Comparison of ENCODE assay signal across 2 cellular contexts in the genomic region with DNA sequence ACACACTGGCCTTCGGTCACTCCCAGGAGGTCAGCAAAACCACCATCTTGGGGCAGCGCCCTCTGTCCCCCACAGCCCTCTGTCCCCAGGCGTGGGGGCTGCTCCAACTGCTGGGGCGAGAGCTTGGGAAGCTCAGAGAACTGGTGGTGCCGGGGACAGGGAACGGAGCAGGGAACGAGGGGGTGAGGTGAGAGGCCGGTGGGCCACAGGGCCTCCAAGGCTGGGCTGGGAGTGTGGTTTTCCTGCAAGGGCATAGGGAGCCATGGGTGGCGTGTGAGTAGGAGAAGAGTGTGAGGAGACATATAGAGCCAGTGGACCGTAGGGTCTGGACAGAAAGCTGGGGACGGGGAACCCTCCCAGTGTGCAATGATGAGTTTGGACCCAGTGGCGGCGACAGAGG.
TF ChIP-seq lines count a peak whose summit lies in the region.

No MANE protein-coding gene starts in this region.

TF ChIP-seq in HEK293, 187 proteins besides CTCF, POLR2A, EP300 and RAD21:
- TF ChIP-seq ZEB2 (tag by site-specific recombination; IDR thresholded peaks at IDR 0.05) (no peak), ZNF16 (tag by site-specific recombination; IDR thresholded peaks at IDR 0.05; ENCODE audit: low read depth) (0 out of 2 replicates have a peak, but pooled peaks have one; percentile 19), ZNF157 (tag by site-specific recombination; IDR thresholded peaks at IDR 0.05) (no peak)

TF ChIP-seq in K562, 482 proteins besides CTCF, POLR2A, EP300 and RAD21:
- TF ChIP-seq, protein P1, sequence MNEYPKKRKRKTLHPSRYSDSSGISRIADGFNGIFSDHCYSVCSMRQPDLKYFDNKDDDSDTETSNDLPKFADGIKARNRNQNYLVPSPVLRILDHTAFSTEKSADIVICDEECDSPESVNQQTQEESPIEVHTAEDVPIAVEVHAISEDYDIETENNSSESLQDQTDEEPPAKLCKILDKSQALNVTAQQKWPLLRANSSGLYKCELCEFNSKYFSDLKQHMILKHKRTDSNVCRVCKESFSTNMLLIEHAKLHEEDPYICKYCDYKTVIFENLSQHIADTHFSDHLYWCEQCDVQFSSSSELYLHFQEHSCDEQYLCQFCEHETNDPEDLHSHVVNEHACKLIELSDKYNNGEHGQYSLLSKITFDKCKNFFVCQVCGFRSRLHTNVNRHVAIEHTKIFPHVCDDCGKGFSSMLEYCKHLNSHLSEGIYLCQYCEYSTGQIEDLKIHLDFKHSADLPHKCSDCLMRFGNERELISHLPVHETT (CRISPR knock-in tag; conservative IDR thresholded peaks at IDR 0.05 in 1 of 2, IDR thresholded peaks at IDR 0.05 in 1 of 2): no peak
- TF ChIP-seq, protein P2, sequence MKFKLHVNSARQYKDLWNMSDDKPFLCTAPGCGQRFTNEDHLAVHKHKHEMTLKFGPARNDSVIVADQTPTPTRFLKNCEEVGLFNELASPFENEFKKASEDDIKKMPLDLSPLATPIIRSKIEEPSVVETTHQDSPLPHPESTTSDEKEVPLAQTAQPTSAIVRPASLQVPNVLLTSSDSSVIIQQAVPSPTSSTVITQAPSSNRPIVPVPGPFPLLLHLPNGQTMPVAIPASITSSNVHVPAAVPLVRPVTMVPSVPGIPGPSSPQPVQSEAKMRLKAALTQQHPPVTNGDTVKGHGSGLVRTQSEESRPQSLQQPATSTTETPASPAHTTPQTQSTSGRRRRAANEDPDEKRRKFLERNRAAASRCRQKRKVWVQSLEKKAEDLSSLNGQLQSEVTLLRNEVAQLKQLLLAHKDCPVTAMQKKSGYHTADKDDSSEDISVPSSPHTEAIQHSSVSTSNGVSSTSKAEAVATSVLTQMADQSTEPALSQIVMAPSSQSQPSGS (CRISPR knock-in tag; IDR thresholded peaks at IDR 0.05): no peak
- TF ChIP-seq GTF2E2 (tag; IDR thresholded peaks at IDR 0.05): no peak
